25 cellular contexts compared by ENCODE assay signal in the genomic region with DNA sequence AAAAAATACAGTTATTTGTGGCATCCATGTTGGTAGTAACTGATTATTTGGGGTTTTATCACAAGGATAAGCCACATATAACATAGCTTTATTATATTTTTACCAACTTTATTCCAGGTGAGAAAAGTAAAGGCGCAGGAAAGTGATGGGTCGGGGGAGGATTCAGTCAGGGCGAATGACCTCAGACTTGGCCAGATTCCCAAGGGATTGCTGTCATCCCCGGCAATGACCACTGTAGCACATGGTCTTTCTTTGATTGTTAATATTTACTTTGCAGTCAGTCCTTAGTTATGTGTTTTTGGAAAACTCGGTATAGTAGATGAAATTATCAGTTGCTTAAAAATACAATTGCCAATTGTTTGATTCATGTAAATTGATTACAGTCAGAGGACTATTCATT. TPM values are rescaled to one million over a fixed set of nuclear protein-coding genes. Genes with fewer than 3 reads are reported as not detected.
"Had no signal": no experiment of that assay in that cellular context is flagged by ENCODE, and none has a peak within 500 bp of the region (broad histone marks: within the 10 kb centered on the region; RNA-seq: fewer than 3 reads in every experiment).

No MANE protein-coding gene starts in this region.

- H3K27ac ChIP-seq: brain microvascular endothelial cell, gastrocnemius medialis, neural progenitor cell, sigmoid colon, testis, VCaP had no signal

- DNase-seq: activated CD4-positive, alpha-beta memory T cell treated with anti-CD3 and anti-CD28 coated beads, Interleukin-2, amount 10 ng/mL, durations not matched to agents 7 days and 5 days; activated CD4-positive, alpha-beta T cell treated with anti-CD3 and anti-CD28 coated beads, Interleukin-2, amount 10 ng/mL, durations not matched to agents 24 days and 14 days; activated effector memory CD4-positive, alpha-beta T cell treated with anti-CD3 and anti-CD28 coated beads, Interleukin-2, amount 50 U/mL, for 16 hours; activated naive CD4-positive, alpha-beta T cell treated with anti-CD3 and anti-CD28 coated beads, Interleukin-2, amount 50 U/mL, for 16 hours; activated naive CD8-positive, alpha-beta T cell treated with anti-CD3 and anti-CD28 coated beads, Interleukin-2, amount 50 U/mL, for 24 hours; activated T-cell treated with anti-CD3 and anti-CD28 coated beads, Interleukin-2, amount 50 U/mL, for 72 hours; brain microvascular endothelial cell; caudate nucleus; dermis blood vessel endothelial cell; effector CD8-positive, alpha-beta T cell; erythroblast; gastrocnemius medialis; islet precursor cell; naive thymus-derived CD8-positive, alpha-beta T cell; sigmoid colon; stimulated activated CD4-positive, alpha-beta T cell treated with anti-CD3 and anti-CD28 coated beads, Interleukin-4, amount 100 ng/mL, for 1 hour; stimulated activated naive CD4-positive, alpha-beta T cell; testis; trophoblast cell had no signal

- ATAC-seq: activated CD4-positive, CD25-positive, alpha-beta regulatory T cell treated with anti-CD3 and anti-CD28 coated beads, Interleukin-2, amount 50 U/mL, for 24 hours; activated naive CD8-positive, alpha-beta T cell treated with anti-CD3 and anti-CD28 coated beads, Interleukin-2, amount 50 U/mL, for 24 hours; activated T-cell treated with anti-CD3 and anti-CD28 coated beads, Interleukin-2, amount 50 U/mL, for 72 hours; gastrocnemius medialis; naive thymus-derived CD8-positive, alpha-beta T cell had no signal

- H3K9me3 ChIP-seq: gastrocnemius medialis, sigmoid colon, testis had no signal

- H3K4me3 ChIP-seq: gastrocnemius medialis, neural progenitor cell, sigmoid colon, smooth muscle cell, testis had no signal

- H3K27me3 ChIP-seq: brain microvascular endothelial cell, gastrocnemius medialis, neural progenitor cell, sigmoid colon, testis had no signal

- H3K4me1 ChIP-seq: gastrocnemius medialis, neural progenitor cell, sigmoid colon, testis had no signal

- H3K36me3 ChIP-seq: brain microvascular endothelial cell, gastrocnemius medialis, neural progenitor cell, sigmoid colon had no signal

RNA-seq across cellular contexts. Expression of gene GRIA3, which starts 17.6 kb away (rescaled TPM):
- total RNA-seq: activated CD4-positive, alpha-beta memory T cell treated with anti-CD3 and anti-CD28 coated beads, Interleukin-2, amount 10 ng/mL, durations not matched to agents 7 days and 5 days; activated CD4-positive, alpha-beta T cell treated with anti-CD3 and anti-CD28 coated beads, Interleukin-2, amount 10 ng/mL, durations not matched to agents 24 days and 14 days; activated T-cell treated with anti-CD3 and anti-CD28 coated beads, Interleukin-2, amount 50 U/mL, for 72 hours; lung microvascular endothelial cell; naive thymus-derived CD8-positive, alpha-beta T cell; T-helper 2 cell treated with Interferon-gamma antibody and Interleukin-4, amounts not matched to agents 100 ng/mL and 5 ng/mL, for 36 hours had no signal
